Comparison of ENCODE assay signal across 12 cellular contexts in the genomic region with DNA sequence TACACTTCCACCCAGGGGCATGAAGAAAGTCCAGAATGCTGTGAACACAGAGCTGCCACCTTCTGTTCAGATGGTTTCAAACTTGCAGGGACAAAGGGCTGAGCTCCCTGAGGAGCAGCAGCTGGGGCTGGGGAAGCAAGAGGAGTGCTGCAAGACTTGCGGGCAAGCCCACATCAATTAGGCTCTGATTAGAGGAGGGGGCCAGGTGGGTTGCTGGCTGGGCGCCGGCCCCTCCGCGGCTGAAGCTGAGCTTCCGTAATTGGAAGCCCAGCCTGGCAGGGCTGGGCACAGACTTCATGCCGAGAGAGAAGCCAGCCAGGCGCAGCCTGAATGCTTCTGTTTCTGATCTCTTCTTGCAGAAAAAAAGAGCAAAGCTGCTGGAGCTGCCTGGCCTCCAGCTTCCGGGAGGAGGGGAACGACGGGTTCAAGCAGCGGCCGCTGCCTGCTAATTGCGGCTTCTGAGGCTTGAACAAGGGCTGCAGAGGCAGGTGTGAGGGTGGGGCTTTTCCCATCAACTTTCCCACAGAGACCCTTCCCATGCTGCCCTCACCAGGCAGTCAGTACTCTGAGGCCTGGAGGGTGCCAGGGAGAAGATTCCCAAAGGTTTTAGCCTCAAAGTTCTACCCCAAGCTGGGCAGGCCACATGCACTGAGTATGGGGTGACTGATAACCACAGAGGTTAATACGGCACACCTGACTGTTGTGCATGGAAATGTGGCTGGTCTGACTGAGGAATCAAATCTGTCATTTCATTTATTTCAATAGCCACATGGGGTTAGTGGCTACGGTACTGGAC.
DNase-seq lines count a peak whose midpoint lies in the region; ATAC-seq, FAIRE-seq and TF ChIP-seq lines count a peak whose summit lies in the region.
"Had no signal": no experiment of that assay in that cellular context is flagged by ENCODE, and none has a peak within 500 bp of the region (broad histone marks: within the 10 kb centered on the region; RNA-seq: fewer than 3 reads in every experiment).

No MANE protein-coding gene starts in this region.

- H2AFZ ChIP-seq in SK-N-SH (ENCODE audit: low read depth) (no peak overlapping the region), smooth muscle cell (ENCODE audit: low read depth) (no peak overlapping the region)

- CTCF ChIA-PET in SK-N-SH (lab: Yijun Ruan, JAX), result interaction anchor here (0.6 to 3.2 kb wide), 25 partner anchors 11 to 466 kb away, joined by 3 to 21 read pairs (median 6); partner anchors contain the start of gene LMO1

- TF ChIP-seq RAD21 in SK-N-SH (IDR thresholded peaks at IDR 0.05; ENCODE audit: low read length), result peak; percentile 44; the same call in 1 of the 2 replicates

- TF ChIP-seq CTCF in SK-N-SH (IDR thresholded peaks at IDR 0.05) (no peak), type B pancreatic cell (conservative IDR thresholded peaks at IDR 0.05) (no peak), smooth muscle cell (IDR thresholded peaks at IDR 0.05; ENCODE audit: borderline replicate concordance, insufficient read depth, poor library complexity, severe bottlenecking) (no peak), adrenal gland (IDR thresholded peaks at IDR 0.05) (no peak), gastroesophageal sphincter (IDR thresholded peaks at IDR 0.05) (no peak)

- H3K27ac Mint-ChIP-seq in type B pancreatic cell, result peak overlapping the region; percentile 36

- H3K9ac ChIP-seq in SK-N-SH (no peak overlapping the region), smooth muscle cell (ENCODE audit: low read depth) (no peak overlapping the region)

- WGBS in SK-N-SH (ENCODE audit: low lambda C conversion rate), result 32% methylated on average over 14 of the region's 16 CpGs
- 80% methylated on average over 16 of the region's 16 CpGs for WGBS in smooth muscle cell (ENCODE audit: low lambda C conversion rate)
- WGBS in adrenal gland, 4 donors, result 29 to 56% (median 45%) methylated on average over 9 to 16 of the region's 16 CpGs
- 16 to 80% methylated on average over 1 to 8 of the region's 16 CpGs for WGBS in gastroesophageal sphincter (ENCODE audit: low coverage in 1 of 2), 2 donors

- no peak for ATAC-seq in gastroesophageal sphincter

- POLR2A ChIA-PET in SK-N-SH (lab: Yijun Ruan, JAX), result interaction anchor here (0.6 to 1.8 kb wide), 10 partner anchors 11 to 517 kb away, joined by 3 to 5 read pairs (median 3); partner anchors contain the start of gene LMO1

- H3K4me2 ChIP-seq in SK-N-SH (peak overlapping the region; percentile 63; the same call in 1 of the 2 replicates), smooth muscle cell (no peak overlapping the region)

- peaks cover 17% of the 10 kb centered on the region for H3K4me1 Mint-ChIP-seq in type B pancreatic cell (ENCODE audit: unreplicated experiment)

- H3K4me3 ChIP-seq in SK-N-SH (ENCODE audit: low read depth in 2 of 2, low read length in 1 of 2) (peak overlapping the region in 1 of 2 experiments; percentile 24; a peak in 3 of 4 replicates), smooth muscle cell (no peak overlapping the region), adrenal gland (no peak overlapping the region), gastroesophageal sphincter (peak overlapping the region in 1 of 2 donors; percentile 30)
- H3K4me3 ChIP-seq: SK-N-MC had no signal

- H3K9me3 Mint-ChIP-seq in type B pancreatic cell, result no peaks in the 10 kb centered on the region

- H3K9me3 ChIP-seq in SK-N-SH, result no peaks in the 10 kb centered on the region
- H3K9me3 ChIP-seq in smooth muscle cell (replicated peaks; ENCODE audit: low read depth), result no peaks in the 10 kb centered on the region
- H3K9me3 ChIP-seq in adrenal gland (replicated peaks in 1 of 3), result no peaks in the 10 kb centered on the region
- no peaks in the 10 kb centered on the region for H3K9me3 ChIP-seq in gastroesophageal sphincter

- H3F3A ChIP-seq in SK-N-SH (replicated peaks; ENCODE audit: insufficient read depth) (no peaks in the 10 kb centered on the region), smooth muscle cell (ENCODE audit: low read depth) (no peaks in the 10 kb centered on the region)

- no peaks in the 10 kb centered on the region for H3K36me3 ChIP-seq in SK-N-SH (replicated peaks in 1 of 2; ENCODE audit: control insufficient read depth in 1 of 2, insufficient read depth in 2 of 2, low read length in 1 of 2)
- no peaks in the 10 kb centered on the region for H3K36me3 ChIP-seq in smooth muscle cell (ENCODE audit: low read depth)
- no peaks in the 10 kb centered on the region for H3K36me3 ChIP-seq in adrenal gland (replicated peaks in 1 of 2)
- no peaks in the 10 kb centered on the region for H3K36me3 ChIP-seq in gastroesophageal sphincter

- peak overlapping the region in 1 of 2 experiments; percentile 91; a peak in 2 of 4 replicates for H3K27ac ChIP-seq in SK-N-SH (ENCODE audit: low read depth in 2 of 2, low read length in 1 of 2)
- no peak overlapping the region for H3K27ac ChIP-seq in smooth muscle cell (ENCODE audit: low read depth)
- no peak overlapping the region for H3K27ac ChIP-seq in adrenal gland
- peak overlapping the region in 2 of 4 donors; percentile 53 for H3K27ac ChIP-seq in gastroesophageal sphincter
- H3K27ac ChIP-seq: SK-N-MC had no signal

- TF ChIP-seq POLR2A in adrenal gland (IDR thresholded peaks at IDR 0.05) (no peak), gastroesophageal sphincter (IDR thresholded peaks at IDR 0.05) (no peak)

- H3K79me2 ChIP-seq in SK-N-SH (ENCODE audit: insufficient read depth), result no peaks in the 10 kb centered on the region
- no peaks in the 10 kb centered on the region for H3K79me2 ChIP-seq in smooth muscle cell (ENCODE audit: low read depth)

- peak; percentile 27 for FAIRE-seq in islet of Langerhans (lab: Jason Lieb, UNC)
- FAIRE-seq: endometrium, H54 had no signal

- H3K4me1 ChIP-seq in SK-N-SH (ENCODE audit: control insufficient read depth in 1 of 2, insufficient read depth in 2 of 2, low read depth in 1 of 2, low read length in 1 of 2) (peaks cover 0 to 48% of the 10 kb centered on the region in 2 experiments; a peak in 1 of 4 replicates), smooth muscle cell (ENCODE audit: low read depth) (peaks cover 11% of the 10 kb centered on the region), adrenal gland (replicated peaks in 1 of 2) (no peaks in the 10 kb centered on the region), gastroesophageal sphincter (peaks cover 0 to 43% (median 6%) of the 10 kb centered on the region in 3 donors)

- H4K20me1 ChIP-seq in SK-N-SH (ENCODE audit: insufficient read depth) (no peaks in the 10 kb centered on the region), smooth muscle cell (ENCODE audit: low read depth) (no peaks in the 10 kb centered on the region)

- TF ChIP-seq EP300 in SK-N-SH (IDR thresholded peaks at IDR 0.05; ENCODE audit: borderline replicate concordance in 1 of 2, low read depth in 1 of 2, low read length in 1 of 2) (no peak), gastroesophageal sphincter (IDR thresholded peaks at IDR 0.05) (no peak)

- peak; percentile 62 for DNase-seq in NCI-H82 (lab: John Stamatoyannopoulos, UW)
- DNase-seq in NCI-H82 treated with DMSO at 0.1 percent for 48 hours (lab: John Stamatoyannopoulos, UW; ENCODE audit: unreplicated experiment), result no peak
- peak; percentile 79 for DNase-seq in SK-N-SH
- DNase-seq in type B pancreatic cell (ENCODE audit: extremely low spot score, unreplicated experiment), result no peak
- DNase-seq in smooth muscle cell (lab: John Stamatoyannopoulos, UW; ENCODE audit: unreplicated experiment), result no peak
- no peak for DNase-seq in adrenal gland
- DNase-seq: stimulated activated CD4-positive, alpha-beta T cell treated with anti-CD3 and anti-CD28 coated beads, Interleukin-12 subunit alpha, Interleukin-12 subunit beta, amount 100 ng/mL, for 4 hours had no signal

- H3K36me3 Mint-ChIP-seq in type B pancreatic cell, result no peaks in the 10 kb centered on the region

- intact Hi-C loops in adrenal gland (cut with DNase I), result no loop called here

- no peaks in the 10 kb centered on the region for H3K9me2 ChIP-seq in SK-N-SH

- H3K27me3 Mint-ChIP-seq in type B pancreatic cell, result peaks cover 5% of the 10 kb centered on the region

- H3K27me3 ChIP-seq in SK-N-SH (ENCODE audit: insufficient read depth), result no peaks in the 10 kb centered on the region; the same call in 1 of the 2 replicates
- H3K27me3 ChIP-seq in smooth muscle cell (ENCODE audit: low read depth), result no peaks in the 10 kb centered on the region
- no peaks in the 10 kb centered on the region for H3K27me3 ChIP-seq in adrenal gland
- H3K27me3 ChIP-seq in gastroesophageal sphincter, result no peaks in the 10 kb centered on the region

- peak overlapping the region; percentile 68 for H3K4me3 Mint-ChIP-seq in type B pancreatic cell

TF ChIP-seq in SK-N-SH, 30 proteins besides CTCF, POLR2A, EP300 and RAD21:
- TF ChIP-seq SMC3 (IDR thresholded peaks at IDR 0.05; ENCODE audit: low read depth, low read length), result peak; percentile 42; the same call in 1 of the 2 replicates
- TF ChIP-seq NRF1 (IDR thresholded peaks at IDR 0.05; ENCODE audit: low read depth, low read length), result no peak
TF ChIP-seq in SK-N-SH: peak in this region for 1.

Comparison
In these comparisons a context has a peak if more than half of its experiments do, and no peak if none do; other contexts are left out.
1. DNase-seq: peak in NCI-H82 (single experiment) and SK-N-SH (single experiment); none in NCI-H82 treated with DMSO at 0.1 percent for 48 hours (single experiment), type B pancreatic cell (single experiment), smooth muscle cell (single experiment) and adrenal gland (0 of 7).